16 cellular contexts compared by ENCODE assay signal in genomic region chr9:95085036-95085770, GRCh38.
A peak's percentile ranks its signal among the peaks of the same experiment; 100 is the strongest.
DNase-seq lines count a peak whose midpoint lies in the region; ATAC-seq and TF ChIP-seq lines count a peak whose summit lies in the region.
"Had no signal": no experiment of that assay in that cellular context is flagged by ENCODE, and none has a peak within 500 bp of the region (broad histone marks: within the 10 kb centered on the region; RNA-seq: fewer than 3 reads in every experiment).

No MANE protein-coding gene starts in this region.

- H3K9me3 ChIP-seq in SJCRH30 (replicated peaks) (no peaks in the 10 kb centered on the region), muscle layer of colon (ENCODE audit: low read length) (no peaks in the 10 kb centered on the region), skeletal muscle tissue (ENCODE audit: control insufficient read depth in 3 of 3, low read length in 3 of 3) (no peaks in the 10 kb centered on the region), left lung (no peaks in the 10 kb centered on the region)
- H3K9me3 ChIP-seq: BE2C, testis had no signal

- ATAC-seq in left lung: no peak
- ATAC-seq: activated T-helper 17 cell treated with anti-CD3 and anti-CD28 coated beads, Interleukin-2, amount 50 U/mL, for 72 hours; PC-3 had no signal

- in situ Hi-C loops in G401 (cut with HindIII; ENCODE audit: low sequenced_read_pairs): no loop called here

- no peaks in the 10 kb centered on the region for H3K27me3 ChIP-seq in SJCRH30
- no peaks in the 10 kb centered on the region for H3K27me3 ChIP-seq in muscle layer of colon (ENCODE audit: control insufficient read depth in 1 of 2, insufficient read depth in 2 of 2, low read length in 2 of 2)
- no peaks in the 10 kb centered on the region for H3K27me3 ChIP-seq in skeletal muscle tissue (ENCODE audit: control insufficient read depth in 3 of 3, insufficient read depth in 3 of 3, low read length in 3 of 3)
- no peaks in the 10 kb centered on the region for H3K27me3 ChIP-seq in left lung
- H3K27me3 ChIP-seq: BE2C, testis had no signal

- H3K4me1 ChIP-seq in SJCRH30 (peaks cover 41% of the 10 kb centered on the region), muscle layer of colon (ENCODE audit: insufficient read depth, low read length) (peaks cover 85% of the 10 kb centered on the region), skeletal muscle tissue (ENCODE audit: control insufficient read depth in 3 of 3, insufficient read depth in 3 of 3, low read length in 3 of 3) (peaks cover 58 to 87% (median 85%) of the 10 kb centered on the region in 3 donors), left lung (peaks cover 5 to 8% of the 10 kb centered on the region in 2 donors)

- no peak overlapping the region for H3K4me3 ChIP-seq in SJCRH30
- no peak overlapping the region for H3K4me3 ChIP-seq in muscle layer of colon (ENCODE audit: low read depth in 1 of 2, low read length in 2 of 2)
- peak overlapping the region in 2 of 3 donors; percentile 9 to 29 for H3K4me3 ChIP-seq in skeletal muscle tissue (ENCODE audit: low read length in 3 of 3)
- H3K4me3 ChIP-seq in left lung: no peak overlapping the region
- H3K4me3 ChIP-seq: SK-N-MC, testis had no signal

- H3K36me3 ChIP-seq in SJCRH30 (peaks cover 57% of the 10 kb centered on the region), muscle layer of colon (ENCODE audit: insufficient read depth, low read length) (peaks cover 49% of the 10 kb centered on the region), skeletal muscle tissue (ENCODE audit: control insufficient read depth in 3 of 3, insufficient read depth in 3 of 3, low read length in 3 of 3) (peaks cover 41 to 56% (median 48%) of the 10 kb centered on the region in 3 donors), left lung (peaks cover 0 to 79% of the 10 kb centered on the region in 2 donors)

- H3K9ac ChIP-seq in muscle layer of colon (ENCODE audit: low read length) (no peak overlapping the region), skeletal muscle tissue (ENCODE audit: low read depth in 1 of 3, low read length in 3 of 3) (peak overlapping the region in 2 of 3 donors; percentile 33 to 66)

- DNase-seq in G401 (ENCODE audit: low spot score): peak; percentile 59
- peak; percentile 74 to 81 for DNase-seq in SJCRH30
- DNase-seq in T-helper 9 cell: no peak
- no peak for DNase-seq in stimulated activated naive CD4-positive, alpha-beta T cell treated with Interleukin-2 at 50 U/mL for 16 hours (lab: John Stamatoyannopoulos, UW)
- DNase-seq in AG08395 (ENCODE audit: low spot score): no peak
- no peak for DNase-seq in left lung
- DNase-seq: activated CD4-positive, CD25-positive, alpha-beta regulatory T cell treated with anti-CD3 and anti-CD28 coated beads, Interleukin-2, amount 50 U/mL, for 72 hours; BE2C; NCI-H524 treated with DMSO at 0.1 percent for 48 hours; PC-3; T1000; testis had no signal

- no peak for TF ChIP-seq CTCF in left lung (IDR thresholded peaks at IDR 0.05)

- intact Hi-C loops in left lung (cut with DNase I): no loop called here

- H3K27ac ChIP-seq in SJCRH30 (peak overlapping the region; percentile 54), muscle layer of colon (ENCODE audit: low read depth, low read length) (peak overlapping the region; percentile 69), skeletal muscle tissue (ENCODE audit: low read depth, low read length) (peak overlapping the region; percentile 56), left lung (no peak overlapping the region)
- H3K27ac ChIP-seq: SK-N-MC, testis had no signal

Comparison
In these comparisons a context has a peak if more than half of its experiments do, and no peak if none do; other contexts are left out.
1. DNase-seq: peak in G401 (single experiment) and SJCRH30 (2 of 2); none in T-helper 9 cell (single experiment), stimulated activated naive CD4-positive, alpha-beta T cell treated with Interleukin-2 at 50 U/mL for 16 hours (single experiment), AG08395 (single experiment) and left lung (0 of 2).
2. H3K27ac ChIP-seq: peak in SJCRH30 (single experiment), muscle layer of colon (single experiment) and skeletal muscle tissue (single experiment); none in left lung (0 of 2).
3. H3K4me3 ChIP-seq: peak in skeletal muscle tissue (2 of 3); none in SJCRH30 (single experiment), muscle layer of colon (0 of 2) and left lung (0 of 2).